In the genomic region with DNA sequence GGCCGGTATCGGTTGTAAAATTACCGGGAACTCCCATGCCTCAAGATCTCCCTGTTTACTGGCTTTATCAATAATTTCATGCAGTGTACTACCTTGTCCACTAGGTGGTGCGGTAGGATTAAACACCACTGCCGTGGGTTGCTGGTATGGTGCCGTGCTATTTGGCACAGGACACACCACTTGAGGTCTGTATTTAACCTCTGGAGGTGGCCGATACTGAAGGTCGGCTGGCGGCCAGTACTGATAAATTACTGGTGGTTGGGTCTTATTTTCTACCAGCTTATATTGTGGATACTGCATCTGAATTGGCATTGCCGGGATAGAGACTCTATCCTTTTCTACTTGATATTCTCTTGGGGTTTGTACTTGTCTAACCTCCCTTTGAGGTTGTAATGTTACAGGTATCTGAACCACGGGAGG, we compare ENCODE assay signal across 8 cellular contexts. TPM values are rescaled to one million over a fixed set of nuclear protein-coding genes. Genes with fewer than 3 reads are reported as not detected.
DNase-seq lines count a peak whose midpoint lies in the region; ATAC-seq lines count a peak whose summit lies in the region.

No MANE protein-coding gene starts in this region.

- peak; percentile 64 for ATAC-seq in HG03175 (IDR thresholded peaks at IDR 0.05; ENCODE audit: unreplicated experiment)
- peak; percentile 79 to 90 for ATAC-seq in activated CD4-positive, CD25-positive, alpha-beta regulatory T cell treated with anti-CD3 and anti-CD28 coated beads, Interleukin-2, amount 50 U/mL, for 24 hours
- ATAC-seq in left colon = peak; percentile 91
- ATAC-seq in HG03460 (IDR thresholded peaks at IDR 0.05; ENCODE audit: unreplicated experiment) = no peak

- DNase-seq in GDM1 (lab: John Stamatoyannopoulos, UW) = peak; percentile 69
- peak; percentile 65 for DNase-seq in NCI-H446 treated with DMSO at 0.1 percent for 48 hours (lab: John Stamatoyannopoulos, UW)
- DNase-seq in cerebellar cortex (ENCODE audit: low spot score) = peak; percentile 92
- peak; percentile 63 to 64 for DNase-seq in left colon
- DNase-seq in stimulated activated CD4-positive, alpha-beta T cell treated with anti-CD3 and anti-CD28 coated beads, Interleukin-2, amount 100 ng/mL, for 4 hours (ENCODE audit: low read depth) = peak; percentile 64

- intact Hi-C loops in left colon (cut with DNase I, micrococcal nuclease) = loop anchor here (5.0 to 10.0 kb wide), 3 partner anchors 143 to 243 kb away; no protein-coding TSS in a partner anchor

RNA-seq across cellular contexts. Expression of a gene that starts 14.3 kb away (rescaled TPM):
- total RNA-seq in left colon = not detected

RNA-seq across cellular contexts. Expression of a gene that starts 22.1 kb away (rescaled TPM):
- total RNA-seq in left colon = 10 to 100 TPM; 43.7 to 50.4 TPM

RNA-seq across cellular contexts. Expression of a gene that starts 27.7 kb away (rescaled TPM):
- 10 to 100 TPM; 19.6 to 25.9 TPM for total RNA-seq in left colon

RNA-seq across cellular contexts. Expression of a gene that starts 59.0 kb away (rescaled TPM):
- total RNA-seq in left colon = under 1 TPM in 1 of 2 donors, not detected in 1; 0.37 TPM
